8 cellular contexts compared by ENCODE assay signal in the genomic region with DNA sequence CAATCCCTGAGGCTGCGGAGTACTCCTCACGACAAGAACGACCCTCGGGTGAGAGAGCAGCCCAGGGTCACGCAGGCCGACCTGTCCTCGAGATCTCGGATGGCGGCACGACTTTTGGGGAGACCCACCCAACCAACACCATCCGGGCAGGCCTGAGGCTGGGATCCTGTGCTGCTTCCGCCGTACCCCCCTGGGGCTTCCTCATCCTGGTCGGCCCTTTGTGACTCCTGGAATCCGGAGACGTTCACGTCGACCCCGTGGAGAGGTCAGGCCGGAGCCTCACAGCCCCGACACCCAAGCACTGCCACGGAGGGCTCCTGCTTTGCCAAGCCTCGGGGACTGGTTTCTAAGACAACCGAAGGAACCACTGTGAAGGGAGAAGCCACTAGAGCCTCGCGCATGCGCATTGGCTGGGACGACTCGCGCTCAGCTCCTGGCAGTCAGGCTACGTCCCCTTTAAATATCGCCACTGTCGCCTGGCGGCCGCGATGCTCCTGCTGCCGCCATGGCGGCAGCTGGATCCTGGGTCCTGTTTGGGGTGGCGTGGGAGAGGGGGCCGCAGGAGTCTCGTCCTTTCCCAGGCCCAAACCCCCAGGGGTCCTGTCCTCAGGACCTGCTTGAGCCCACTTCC.
DNase-seq lines count a peak whose midpoint lies in the region; ATAC-seq and TF ChIP-seq lines count a peak whose summit lies in the region.
"Not testable (repeated sequence)": the region's sequence is repeated elsewhere in the genome, so short reads cannot be mapped to it uniquely, and the experiment has no call there.

No MANE protein-coding gene starts in this region.

- DNase-seq in CD4-positive, alpha-beta T cell; naive thymus-derived CD8-positive, alpha-beta T cell: not testable (repeated sequence)

- not testable (repeated sequence) for TF ChIP-seq CTCF in CD4-positive, alpha-beta T cell (IDR thresholded peaks at IDR 0.05)

- CTCF ChIA-PET in CD4-positive, alpha-beta T cell (lab: Charles Lee) = not testable (repeated sequence)

- not testable (repeated sequence) for H3K27ac ChIP-seq in CD4-positive, alpha-beta T cell (ENCODE audit: low read depth, low read length)

- not testable (repeated sequence) for H3K27me3 ChIP-seq in CD4-positive, alpha-beta T cell (ENCODE audit: control insufficient read depth, insufficient read depth, low read length)

- intact Hi-C loops in CD4-positive, alpha-beta T cell (cut with DNase I, micrococcal nuclease) = not testable (repeated sequence)

- H3K27ac Mint-ChIP-seq in CD4-positive, alpha-beta T cell; naive thymus-derived CD8-positive, alpha-beta T cell: not testable (repeated sequence)

- H3K4me3 Mint-ChIP-seq in CD4-positive, alpha-beta T cell; naive thymus-derived CD8-positive, alpha-beta T cell: not testable (repeated sequence)

- H3K9me3 Mint-ChIP-seq in CD4-positive, alpha-beta T cell; naive thymus-derived CD8-positive, alpha-beta T cell: not testable (repeated sequence)

- not testable (repeated sequence) for H3K9me3 ChIP-seq in CD4-positive, alpha-beta T cell (ENCODE audit: control insufficient read depth, low read length)

- ATAC-seq in CD4-positive, alpha-beta T cell (ENCODE audit: poor library complexity) = peak; percentile 64
- peak; percentile 75 for ATAC-seq in GM19043 (IDR thresholded peaks at IDR 0.05; ENCODE audit: low read depth, unreplicated experiment)
- peak; percentile 85 for ATAC-seq in GM21528 (IDR thresholded peaks at IDR 0.05; ENCODE audit: low FRiP score, unreplicated experiment)
- peak; percentile 83 for ATAC-seq in HG02852 (IDR thresholded peaks at IDR 0.05; ENCODE audit: unreplicated experiment)
- ATAC-seq in HG03175 (IDR thresholded peaks at IDR 0.05; ENCODE audit: unreplicated experiment) = peak; percentile 83
- peak; percentile 93 for ATAC-seq in SK-N-SH treated with all-trans-retinoic acid at 6 μM for 48 hours
- ATAC-seq in esophagus mucosa = peak; percentile 86
- ATAC-seq in naive thymus-derived CD8-positive, alpha-beta T cell = peak; percentile 78 to 81

- H3K4me1 Mint-ChIP-seq in CD4-positive, alpha-beta T cell (ENCODE audit: low read depth); naive thymus-derived CD8-positive, alpha-beta T cell: not testable (repeated sequence)

- H3K36me3 Mint-ChIP-seq in CD4-positive, alpha-beta T cell (ENCODE audit: low read depth); naive thymus-derived CD8-positive, alpha-beta T cell: not testable (repeated sequence)

- not testable (repeated sequence) for H3K27me3 Mint-ChIP-seq in CD4-positive, alpha-beta T cell; naive thymus-derived CD8-positive, alpha-beta T cell

- POLR2A ChIA-PET in CD4-positive, alpha-beta T cell (lab: Charles Lee); naive thymus-derived CD8-positive, alpha-beta T cell (lab: Charles Lee): not testable (repeated sequence)
